In the genomic region with DNA sequence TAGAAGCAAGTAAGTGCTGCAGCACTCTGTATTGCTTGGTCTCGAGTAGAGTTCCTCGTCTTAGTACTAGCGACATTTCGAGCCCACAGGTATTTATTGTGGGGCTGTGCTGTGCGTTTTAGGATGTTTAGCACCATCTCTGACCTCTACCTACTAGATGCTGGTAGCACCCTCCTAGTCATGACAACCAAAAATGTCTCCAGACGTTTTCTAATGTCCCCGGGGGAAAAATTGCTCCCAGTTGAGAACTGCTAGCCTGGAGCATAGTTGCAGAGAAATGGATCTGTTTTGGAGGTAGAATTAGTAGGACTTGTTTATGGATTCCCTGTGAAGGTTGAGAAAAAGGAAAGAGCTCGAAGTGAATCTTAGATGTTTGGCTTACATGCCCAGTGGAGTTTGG, we compare ENCODE assay signal across 1 cellular context.
TF ChIP-seq lines count a peak whose summit lies in the region.

No MANE protein-coding gene starts in this region.

TF ChIP-seq in IMR-90, 13 proteins besides CTCF, POLR2A, EP300 and RAD21 (continued from another document):
- TF ChIP-seq RCOR1 (IDR thresholded peaks at IDR 0.05; ENCODE audit: insufficient replicate concordance, low read length) (no peak), NFE2L2 (IDR thresholded peaks at IDR 0.05; ENCODE audit: low read depth, low read length) (no peak)
- TF ChIP-seq, protein P1, sequence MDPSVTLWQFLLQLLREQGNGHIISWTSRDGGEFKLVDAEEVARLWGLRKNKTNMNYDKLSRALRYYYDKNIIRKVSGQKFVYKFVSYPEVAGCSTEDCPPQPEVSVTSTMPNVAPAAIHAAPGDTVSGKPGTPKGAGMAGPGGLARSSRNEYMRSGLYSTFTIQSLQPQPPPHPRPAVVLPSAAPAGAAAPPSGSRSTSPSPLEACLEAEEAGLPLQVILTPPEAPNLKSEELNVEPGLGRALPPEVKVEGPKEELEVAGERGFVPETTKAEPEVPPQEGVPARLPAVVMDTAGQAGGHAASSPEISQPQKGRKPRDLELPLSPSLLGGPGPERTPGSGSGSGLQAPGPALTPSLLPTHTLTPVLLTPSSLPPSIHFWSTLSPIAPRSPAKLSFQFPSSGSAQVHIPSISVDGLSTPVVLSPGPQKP (IDR thresholded peaks at IDR 0.05; ENCODE audit: borderline replicate concordance, low read depth, low read length), result no peak
